In the genomic region with DNA sequence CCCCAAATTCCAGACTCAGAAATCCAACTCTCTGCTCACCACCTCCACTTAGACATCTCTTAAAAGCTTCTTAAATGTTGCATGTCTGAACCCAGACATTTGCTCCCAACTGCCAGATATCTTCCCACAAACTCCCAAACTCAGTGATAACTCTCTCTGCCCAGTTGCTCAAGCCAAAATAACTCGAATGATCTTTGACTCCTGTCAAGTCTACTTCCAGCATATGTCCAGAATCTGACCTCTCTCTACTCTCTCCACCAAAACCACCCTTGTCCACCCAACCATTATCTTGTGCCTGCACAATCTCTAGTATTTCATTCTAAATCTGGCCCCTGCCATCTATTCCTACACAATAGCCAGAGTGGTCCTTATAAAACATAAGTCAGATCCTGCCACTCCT, we compare ENCODE assay signal across 11 cellular contexts.
"Had no signal": no experiment of that assay in that cellular context is flagged by ENCODE, and none has a peak within 500 bp of the region (broad histone marks: within the 10 kb centered on the region; RNA-seq: fewer than 3 reads in every experiment).

No MANE protein-coding gene starts in this region.

- ATAC-seq: GM23338, HCT116 had no signal

- H3K4me1 ChIP-seq: HAP-1 had no signal

- H3K4me3 ChIP-seq: GM23248, GM23338, HAP-1 had no signal

- H2AFZ ChIP-seq: GM23248 had no signal

- H3K4me2 ChIP-seq: GM23338 had no signal

- H3K9me3 ChIP-seq: HAP-1 had no signal

- H3K9ac ChIP-seq: GM23248 had no signal

- H3K27ac ChIP-seq: GM23248 had no signal

- DNase-seq: GM23248, GOT3, H7, H9, HCEC 1CT, HFFc6 had no signal

- H3K36me3 ChIP-seq: HAP-1 had no signal

- FAIRE-seq: H1, H54 had no signal
